Comparison of ENCODE assay signal across 1 cellular context in genomic region chr1:153908071-153908470, GRCh38.
TF ChIP-seq lines count a peak whose summit lies in the region.

No MANE protein-coding gene starts in this region.

TF ChIP-seq in K562, 482 proteins besides CTCF, POLR2A, EP300 and RAD21:
- TF ChIP-seq ZNF280A (IDR thresholded peaks at IDR 0.05; ENCODE audit: low read depth, partially characterized antibody) (no peak), KDM1A (IDR thresholded peaks at IDR 0.05) (0 out of 4 replicates have a peak, but pooled peaks of 1 of the 2 experiments have one; percentile 20), NBN (IDR thresholded peaks at IDR 0.05; ENCODE audit: low read depth) (no peak), ZNF197 (CRISPR knock-in tag; IDR thresholded peaks at IDR 0.05; ENCODE audit: low read depth) (no peak), ZNF121 (CRISPR knock-in tag; conservative IDR thresholded peaks at IDR 0.05) (peak; percentile 84), HCFC1 (IDR thresholded peaks at IDR 0.05; ENCODE audit: low read depth, low read length) (no peak), ZNF165 (CRISPR knock-in tag; IDR thresholded peaks at IDR 0.05; ENCODE audit: borderline replicate concordance) (no peak), XRCC3 (IDR thresholded peaks at IDR 0.05) (no peak), SMARCB1 (IDR thresholded peaks at IDR 0.05; ENCODE audit: insufficient read length, low read depth) (no peak), CBX5 (IDR thresholded peaks at IDR 0.05; ENCODE audit: borderline replicate concordance, low read depth) (no peak), CEBPZ (IDR thresholded peaks at IDR 0.05; ENCODE audit: borderline replicate concordance, low read depth, low read length) (no peak), XRCC5 (IDR thresholded peaks at IDR 0.05; ENCODE audit: low read depth, low read length) (no peak)
